Comparison of ENCODE assay signal across 17 cellular contexts in genomic region chr19:3612330-3612729, GRCh38. TPM values are rescaled to one million over a fixed set of nuclear protein-coding genes. Genes with fewer than 3 reads are reported as not detected.
DNase-seq lines count a peak whose midpoint lies in the region; ATAC-seq and TF ChIP-seq lines count a peak whose summit lies in the region.
"Had no signal": no experiment of that assay in that cellular context is flagged by ENCODE, and none has a peak within 500 bp of the region (broad histone marks: within the 10 kb centered on the region; RNA-seq: fewer than 3 reads in every experiment).

No MANE protein-coding gene starts in this region.

- intact Hi-C loops in lower lobe of right lung (cut with DNase I) (no loop called here), aorta (cut with DNase I) (loop anchor here in 1 of 2 donors (10.0 kb wide), 1 partner anchor 308 kb away; no protein-coding TSS in a partner anchor)

- no peaks in the 10 kb centered on the region for H3K27me3 Mint-ChIP-seq in activated naive CD8-positive, alpha-beta T cell treated with anti-CD3 and anti-CD28 coated beads, Interleukin-2, amount 10 ng/mL, durations not matched to agents 7 days and 5 days
- no peaks in the 10 kb centered on the region for H3K27me3 Mint-ChIP-seq in activated naive CD8-positive, alpha-beta T cell treated with anti-CD3 and anti-CD28 coated beads for 36 hours
- H3K27me3 Mint-ChIP-seq in chondrocyte (ENCODE audit: low read depth) = no peaks in the 10 kb centered on the region

- DNase-seq in activated naive CD8-positive, alpha-beta T cell treated with anti-CD3 and anti-CD28 coated beads, Interleukin-2, amount 10 ng/mL, durations not matched to agents 7 days and 5 days = peak; percentile 35
- no peak for DNase-seq in activated naive CD8-positive, alpha-beta T cell treated with anti-CD3 and anti-CD28 coated beads for 36 hours
- DNase-seq in chondrocyte (ENCODE audit: low spot score) (peak; percentile 89), lower lobe of right lung (peak; percentile 45), aorta (peak; percentile 41 to 74), NCI-H2029 treated with DMSO at 0.1 percent for 48 hours (lab: John Stamatoyannopoulos, UW) (no peak), AML-193 (lab: John Stamatoyannopoulos, UW) (no peak)
- DNase-seq: ACHN; CD4-positive, alpha-beta memory T cell; DMS79; GOT3 had no signal

- H3K9me3 Mint-ChIP-seq in activated naive CD8-positive, alpha-beta T cell treated with anti-CD3 and anti-CD28 coated beads, Interleukin-2, amount 10 ng/mL, durations not matched to agents 7 days and 5 days = no peaks in the 10 kb centered on the region
- H3K9me3 Mint-ChIP-seq in activated naive CD8-positive, alpha-beta T cell treated with anti-CD3 and anti-CD28 coated beads for 36 hours = no peaks in the 10 kb centered on the region
- H3K9me3 Mint-ChIP-seq in chondrocyte (ENCODE audit: low read depth) = no peaks in the 10 kb centered on the region
- H3K9me3 Mint-ChIP-seq: H9 had no signal

- POLR2A ChIA-PET in activated naive CD8-positive, alpha-beta T cell treated with anti-CD3 and anti-CD28 coated beads, Interleukin-2, amount 10 ng/mL, durations not matched to agents 7 days and 5 days (lab: Charles Lee) = interaction anchor here (1.6 kb wide), 1 partner anchor 10 kb away, joined by 3 read pairs; no protein-coding TSS in a partner anchor

- H3K27ac ChIP-seq in lower lobe of right lung (no peak overlapping the region), aorta (ENCODE audit: low read depth in 1 of 2, low read length in 2 of 2) (no peak overlapping the region)
- H3K27ac ChIP-seq: C4-2B had no signal

- no peak overlapping the region for H3K4me3 Mint-ChIP-seq in activated naive CD8-positive, alpha-beta T cell treated with anti-CD3 and anti-CD28 coated beads, Interleukin-2, amount 10 ng/mL, durations not matched to agents 7 days and 5 days
- no peak overlapping the region for H3K4me3 Mint-ChIP-seq in activated naive CD8-positive, alpha-beta T cell treated with anti-CD3 and anti-CD28 coated beads for 36 hours
- no peak overlapping the region for H3K4me3 Mint-ChIP-seq in chondrocyte (ENCODE audit: unreplicated experiment)
- H3K4me3 Mint-ChIP-seq: H9 had no signal

- ATAC-seq in activated naive CD8-positive, alpha-beta T cell treated with anti-CD3 and anti-CD28 coated beads, Interleukin-2, amount 10 ng/mL, durations not matched to agents 7 days and 5 days (ENCODE audit: low read depth) = no peak
- ATAC-seq in lower lobe of right lung (no peak), aorta (ENCODE audit: low FRiP score) (no peak)

- peaks cover 5% of the 10 kb centered on the region for H3K36me3 Mint-ChIP-seq in activated naive CD8-positive, alpha-beta T cell treated with anti-CD3 and anti-CD28 coated beads, Interleukin-2, amount 10 ng/mL, durations not matched to agents 7 days and 5 days
- peaks cover 4% of the 10 kb centered on the region for H3K36me3 Mint-ChIP-seq in activated naive CD8-positive, alpha-beta T cell treated with anti-CD3 and anti-CD28 coated beads for 36 hours
- H3K36me3 Mint-ChIP-seq in chondrocyte (ENCODE audit: low read depth) = peaks cover 5% of the 10 kb centered on the region

- H3K27me3 ChIP-seq in lower lobe of right lung (ENCODE audit: low read depth) (peaks cover 1% of the 10 kb centered on the region), aorta (ENCODE audit: control insufficient read depth in 1 of 2, insufficient read depth in 2 of 2, low read length in 1 of 2) (no peaks in the 10 kb centered on the region)
- H3K27me3 ChIP-seq: BE2C had no signal

- no peak overlapping the region for H3K27ac Mint-ChIP-seq in activated naive CD8-positive, alpha-beta T cell treated with anti-CD3 and anti-CD28 coated beads, Interleukin-2, amount 10 ng/mL, durations not matched to agents 7 days and 5 days
- no peak overlapping the region for H3K27ac Mint-ChIP-seq in activated naive CD8-positive, alpha-beta T cell treated with anti-CD3 and anti-CD28 coated beads for 36 hours
- no peak overlapping the region for H3K27ac Mint-ChIP-seq in chondrocyte (ENCODE audit: unreplicated experiment)
- H3K27ac Mint-ChIP-seq: CD4-positive, alpha-beta memory T cell had no signal

- H3K4me1 ChIP-seq in lower lobe of right lung (peaks cover 18% of the 10 kb centered on the region), aorta (ENCODE audit: control insufficient read depth in 1 of 2, insufficient read depth in 2 of 2, low read length in 2 of 2) (no peaks in the 10 kb centered on the region)
- H3K4me1 ChIP-seq: BE2C had no signal

- H3K36me3 ChIP-seq in lower lobe of right lung (peaks cover 46% of the 10 kb centered on the region), aorta (ENCODE audit: control insufficient read depth in 1 of 2, insufficient read depth in 2 of 2, low read length in 1 of 2) (no peaks in the 10 kb centered on the region)

- peaks cover 12% of the 10 kb centered on the region for H3K4me1 Mint-ChIP-seq in activated naive CD8-positive, alpha-beta T cell treated with anti-CD3 and anti-CD28 coated beads, Interleukin-2, amount 10 ng/mL, durations not matched to agents 7 days and 5 days
- H3K4me1 Mint-ChIP-seq in activated naive CD8-positive, alpha-beta T cell treated with anti-CD3 and anti-CD28 coated beads for 36 hours = peaks cover 10% of the 10 kb centered on the region
- peaks cover 30% of the 10 kb centered on the region for H3K4me1 Mint-ChIP-seq in chondrocyte (ENCODE audit: low read depth)

- 97 to 98% methylated on average over 33 of the region's 33 CpGs for WGBS in aorta, 2 donors

- TF ChIP-seq CTCF in chondrocyte (IDR thresholded peaks at IDR 0.05) = no peak
- TF ChIP-seq CTCF in lower lobe of right lung (IDR thresholded peaks at IDR 0.05) = no peak

- H3K9me3 ChIP-seq in lower lobe of right lung (no peaks in the 10 kb centered on the region), aorta (ENCODE audit: control insufficient read depth, low read length) (no peaks in the 10 kb centered on the region)
- H3K9me3 ChIP-seq: BE2C had no signal

- no peak overlapping the region for H3K4me3 ChIP-seq in lower lobe of right lung
- H3K4me3 ChIP-seq in aorta (ENCODE audit: low read length in 2 of 2) = no peak overlapping the region

RNA-seq across cellular contexts. Expression of gene TBXA2R, which starts 5.7 kb away (rescaled TPM):
- total RNA-seq in activated naive CD8-positive, alpha-beta T cell treated with anti-CD3 and anti-CD28 coated beads, Interleukin-2, amount 10 ng/mL, durations not matched to agents 7 days and 5 days = 1 to 10 TPM; 1.7 to 2.1 TPM
- 1 to 10 TPM; 2.8 to 3.1 TPM for total RNA-seq in activated naive CD8-positive, alpha-beta T cell treated with anti-CD3 and anti-CD28 coated beads for 36 hours
- total RNA-seq in chondrocyte (5.4 to 5.8 TPM in 2 of 3 replicates, not detected in the other), lower lobe of right lung (4.9 TPM), aorta (10 to 100 TPM; 36.0 to 40.5 TPM)
- 10 to 100 TPM in 1 of 2 donors, 1 to 10 TPM in 1; 9.6 to 30.9 TPM for polyA plus RNA-seq in aorta
- total RNA-seq: HT-29 had no signal

RNA-seq across cellular contexts. Expression of gene CACTIN, which starts 14.3 kb away (rescaled TPM):
- total RNA-seq in activated naive CD8-positive, alpha-beta T cell treated with anti-CD3 and anti-CD28 coated beads, Interleukin-2, amount 10 ng/mL, durations not matched to agents 7 days and 5 days = 10 to 100 TPM; 36.8 to 40.8 TPM
- total RNA-seq in activated naive CD8-positive, alpha-beta T cell treated with anti-CD3 and anti-CD28 coated beads for 36 hours = 10 to 100 TPM; 33.0 to 34.4 TPM
- 18.6 to 22.0 TPM (median 19.5 TPM) in 3 replicates for total RNA-seq in chondrocyte
- 20.3 TPM for total RNA-seq in lower lobe of right lung
- 10 to 100 TPM; 16.4 to 19.3 TPM for total RNA-seq in aorta
- 10 to 100 TPM in 1 of 2 donors, 1 to 10 TPM in 1; 4.5 to 18.2 TPM for polyA plus RNA-seq in aorta

RNA-seq across cellular contexts. Expression of gene GIPC3, which starts 27.1 kb away (rescaled TPM):
- 1 to 10 TPM; 1.4 to 1.5 TPM for total RNA-seq in activated naive CD8-positive, alpha-beta T cell treated with anti-CD3 and anti-CD28 coated beads, Interleukin-2, amount 10 ng/mL, durations not matched to agents 7 days and 5 days
- total RNA-seq in activated naive CD8-positive, alpha-beta T cell treated with anti-CD3 and anti-CD28 coated beads for 36 hours = under 1 TPM; 0.32 to 0.43 TPM
- total RNA-seq in chondrocyte = 0.15 to 3.3 TPM (median 2.2 TPM) in 3 replicates
- total RNA-seq in lower lobe of right lung = 4.2 TPM
- 1 to 10 TPM; 2.6 to 5.0 TPM for total RNA-seq in aorta
- polyA plus RNA-seq in aorta = 1 to 10 TPM in 1 of 2 donors, under 1 TPM in 1; 0.50 to 1.3 TPM
- total RNA-seq: A172, G401, HT-29 had no signal

RNA-seq across cellular contexts. Expression of gene HMG20B, which starts 39.6 kb away (rescaled TPM):
- 10 to 100 TPM; 58.5 to 59.5 TPM for total RNA-seq in activated naive CD8-positive, alpha-beta T cell treated with anti-CD3 and anti-CD28 coated beads, Interleukin-2, amount 10 ng/mL, durations not matched to agents 7 days and 5 days
- 10 to 100 TPM; 37.1 to 41.6 TPM for total RNA-seq in activated naive CD8-positive, alpha-beta T cell treated with anti-CD3 and anti-CD28 coated beads for 36 hours
- total RNA-seq in chondrocyte (60.9 to 69.3 TPM (median 68.2 TPM) in 3 replicates), lower lobe of right lung (60.9 TPM), aorta (10 to 100 TPM; 66.3 to 67.8 TPM)
- polyA plus RNA-seq in aorta = 100 to 1,000 TPM in 1 of 2 donors, 10 to 100 TPM in 1; 67.7 to 175 TPM

RNA-seq across cellular contexts. Expression of gene MFSD12, which starts 54.9 kb away (rescaled TPM):
- total RNA-seq in activated naive CD8-positive, alpha-beta T cell treated with anti-CD3 and anti-CD28 coated beads, Interleukin-2, amount 10 ng/mL, durations not matched to agents 7 days and 5 days = 10 to 100 TPM; 84.5 to 90.8 TPM
- 10 to 100 TPM; 73.2 to 76.1 TPM for total RNA-seq in activated naive CD8-positive, alpha-beta T cell treated with anti-CD3 and anti-CD28 coated beads for 36 hours
- 65.8 to 101 TPM (median 98.4 TPM) in 3 replicates for total RNA-seq in chondrocyte
- 80.7 TPM for total RNA-seq in lower lobe of right lung
- total RNA-seq in aorta = 10 to 100 TPM; 40.7 to 47.7 TPM
- 10 to 100 TPM in 1 of 2 donors, 1 to 10 TPM in 1; 9.5 to 33.9 TPM for polyA plus RNA-seq in aorta

Comparison
In these comparisons a context has a peak if more than half of its experiments do, and no peak if none do; other contexts are left out.
1. DNase-seq: peak in activated naive CD8-positive, alpha-beta T cell treated with anti-CD3 and anti-CD28 coated beads, Interleukin-2, amount 10 ng/mL, durations not matched to agents 7 days and 5 days (single experiment), chondrocyte (single experiment), lower lobe of right lung (single experiment) and aorta (2 of 2); none in activated naive CD8-positive, alpha-beta T cell treated with anti-CD3 and anti-CD28 coated beads for 36 hours (single experiment), NCI-H2029 treated with DMSO at 0.1 percent for 48 hours (single experiment) and AML-193 (0 of 2).